26 cellular contexts compared by ENCODE assay signal in the genomic region with DNA sequence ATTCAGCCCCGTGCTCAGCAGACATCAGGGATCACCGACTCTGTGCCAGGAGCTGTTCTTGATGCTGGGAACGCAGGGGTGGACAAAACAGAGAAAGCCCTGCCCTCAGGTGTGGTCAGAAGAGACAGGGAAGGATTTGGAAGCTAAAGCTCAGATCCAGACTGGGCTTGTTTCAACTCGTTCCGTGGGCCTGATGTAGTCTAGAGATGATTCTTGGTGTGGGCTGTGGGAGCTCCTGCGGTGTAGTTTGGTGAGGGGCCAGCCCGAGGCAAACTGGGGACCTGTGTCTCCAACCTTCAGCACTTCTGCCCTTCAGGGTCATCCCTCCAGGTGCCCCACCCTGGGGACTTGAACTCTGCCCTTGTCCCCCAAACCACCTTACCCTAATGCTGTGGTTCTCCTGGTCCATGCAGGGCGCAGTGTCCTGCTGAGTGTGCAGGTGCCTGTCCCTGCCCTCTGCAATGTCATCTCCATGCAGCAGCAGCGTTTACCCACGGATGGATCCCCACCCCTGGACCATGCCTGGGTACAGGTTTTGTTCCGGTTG. TPM values are rescaled to one million over a fixed set of nuclear protein-coding genes. Genes with fewer than 3 reads are reported as not detected.
DNase-seq lines count a peak whose midpoint lies in the region; ATAC-seq, FAIRE-seq and TF ChIP-seq lines count a peak whose summit lies in the region.
"Had no signal": no experiment of that assay in that cellular context is flagged by ENCODE, and none has a peak within 500 bp of the region (broad histone marks: within the 10 kb centered on the region; RNA-seq: fewer than 3 reads in every experiment).

No MANE protein-coding gene starts in this region.

- TF ChIP-seq RAD21 in A549 (conservative IDR thresholded peaks at IDR 0.05 in 1 of 2, IDR thresholded peaks at IDR 0.05 in 1 of 2): no peak

- no peak overlapping the region for H3K4me2 ChIP-seq in A549
- H3K4me2 ChIP-seq in BLaER1 treated with 17β-estradiol and CSF1 and Interleukin-3, amounts not matched to agents 10 nM and 100 nM: peak overlapping the region in 10 of 11 experiments; percentile 31 to 85 (median 48); a peak in 15 of 22 replicates
- H3K4me2 ChIP-seq: SK-N-SH had no signal

- no peak for FAIRE-seq in A549 (lab: Jason Lieb, UNC)
- FAIRE-seq: GM18507, RCC 7860 had no signal

- DNase-seq in A549 (ENCODE audit: low read depth in 1 of 2, low spot score in 1 of 2) (no peak), T-cell (no peak), foreskin keratinocyte (peak in 1 of 2 donors; percentile 44), type B pancreatic cell (ENCODE audit: extremely low spot score, unreplicated experiment) (no peak), islet precursor cell (no peak), Right ventricle myocardium superior (no peak)
- DNase-seq: activated CD4-positive, alpha-beta T cell treated with anti-CD3 and anti-CD28 coated beads for 48 hours; cortex of kidney; GDM1; KBM-7; left ventricle myocardium superior; NCI-H526; right lobe of liver; SK-N-SH; stimulated activated CD4-positive, alpha-beta T cell treated with anti-CD3 and anti-CD28 coated beads, Interleukin-12 subunit alpha, Interleukin-12 subunit beta, amount 100 ng/mL, for 4 hours; stimulated activated CD4-positive, alpha-beta T cell treated with anti-CD3 and anti-CD28 coated beads, Interleukin-4, amount 100 ng/mL, for 24 hours; stimulated activated naive B cell treated with anti-CD40 and anti-IgM and Interleukin-4, amounts not matched to agents 10 μg/mL and 1 μg/mL and 100 μg/mL, for 72 hours had no signal

- POLR2A ChIA-PET in A549 (lab: Yijun Ruan, JAX) (no interaction called here), T-cell (lab: Charles Lee) (interaction anchor here in 1 of 2 donors (0.9 kb wide), 1 partner anchor 19 kb away, joined by 4 read pairs; no protein-coding TSS in a partner anchor)

- H3K27ac ChIP-seq in A549 (peak overlapping the region; percentile 38 to 45; a peak in 4 of 6 replicates), foreskin keratinocyte (no peak overlapping the region)
- H3K27ac ChIP-seq in BLaER1 treated with 17β-estradiol and CSF1 and Interleukin-3, amounts not matched to agents 10 nM and 100 nM: peak overlapping the region in 9 of 11 experiments; percentile 25 to 97 (median 39); a peak in 15 of 22 replicates
- H3K27ac ChIP-seq: adrenal gland, parathyroid adenoma, right lobe of liver, thoracic aorta had no signal

- no peak for ATAC-seq in A549
- ATAC-seq in T-cell (replicated peaks in 1 of 4): no peak
- ATAC-seq in foreskin keratinocyte: peak; percentile 46
- no peak for ATAC-seq in Right ventricle myocardium superior (ENCODE audit: poor library complexity)
- ATAC-seq: left ventricle myocardium superior; right lobe of liver; stimulated activated naive B cell treated with anti-CD40 and anti-IgM and Interleukin-4, amounts not matched to agents 10 μg/mL and 1 μg/mL and 100 μg/mL, for 72 hours had no signal

- H3K36me3 Mint-ChIP-seq in T-cell: no peaks in the 10 kb centered on the region
- H3K36me3 Mint-ChIP-seq in type B pancreatic cell: no peaks in the 10 kb centered on the region
- H3K36me3 Mint-ChIP-seq: brain; stimulated activated naive B cell treated with anti-CD40 and anti-IgM and Interleukin-4, amounts not matched to agents 10 μg/mL and 1 μg/mL and 100 μg/mL, for 72 hours had no signal

- intact Hi-C loops in Right ventricle myocardium superior (cut with DNase I): no loop called here

- H3K4me3 Mint-ChIP-seq in T-cell: peak overlapping the region in 1 of 3 donors; percentile 54
- no peak overlapping the region for H3K4me3 Mint-ChIP-seq in type B pancreatic cell
- H3K4me3 Mint-ChIP-seq: endodermal cell; nephron; stimulated activated naive B cell treated with anti-CD40 and anti-IgM and Interleukin-4, amounts not matched to agents 10 μg/mL and 1 μg/mL and 100 μg/mL, for 72 hours had no signal

- no peak for TF ChIP-seq POLR2A in A549 (IDR thresholded peaks at IDR 0.05; ENCODE audit: low read length)

- peaks cover 5% of the 10 kb centered on the region; the same call in 1 of the 3 replicates for H3K9me3 ChIP-seq in A549
- H3K9me3 ChIP-seq in BLaER1 treated with 17β-estradiol and CSF1 and Interleukin-3, amounts not matched to agents 10 nM and 100 nM (replicated peaks in 1 of 11): peaks cover 0 to 9% (median 0%) of the 10 kb centered on the region in 11 experiments; a peak in 7 of 22 replicates
- H3K9me3 ChIP-seq: adrenal gland, right lobe of liver, SK-N-SH, thoracic aorta had no signal

- peak overlapping the region in 3 of 11 experiments; percentile 9 to 27 (median 10); a peak in 1 of 22 replicates for H3K9ac ChIP-seq in BLaER1 treated with 17β-estradiol and CSF1 and Interleukin-3, amounts not matched to agents 10 nM and 100 nM
- H3K9ac ChIP-seq: parathyroid adenoma, SK-N-SH had no signal

- H3K27ac Mint-ChIP-seq in T-cell: peak overlapping the region; percentile 43 to 74
- no peak overlapping the region for H3K27ac Mint-ChIP-seq in type B pancreatic cell
- H3K27ac Mint-ChIP-seq: endodermal cell; stimulated activated naive B cell treated with anti-CD40 and anti-IgM and Interleukin-4, amounts not matched to agents 10 μg/mL and 1 μg/mL and 100 μg/mL, for 72 hours had no signal

- WGBS in A549 (ENCODE audit: missing lambda C conversion rate): 64% methylated on average over 10 of the region's 11 CpGs

- H4K20me1 ChIP-seq in BLaER1 treated with 17β-estradiol and CSF1 and Interleukin-3, amounts not matched to agents 10 nM and 100 nM: no peaks in the 10 kb centered on the region

- H3K9me3 Mint-ChIP-seq in T-cell (no peaks in the 10 kb centered on the region), type B pancreatic cell (peaks cover 4% of the 10 kb centered on the region)
- H3K9me3 Mint-ChIP-seq: stimulated activated naive B cell treated with anti-CD40 and anti-IgM and Interleukin-4, amounts not matched to agents 10 μg/mL and 1 μg/mL and 100 μg/mL, for 72 hours had no signal

- no peak overlapping the region for H3K4me3 ChIP-seq in A549
- no peak overlapping the region for H3K4me3 ChIP-seq in BLaER1 treated with 17β-estradiol and CSF1 and Interleukin-3, amounts not matched to agents 10 nM and 100 nM
- H3K4me3 ChIP-seq: adrenal gland, right lobe of liver, thoracic aorta had no signal

- TF ChIP-seq CTCF in A549 (IDR thresholded peaks at IDR 0.05) (no peak), foreskin keratinocyte (conservative IDR thresholded peaks at IDR 0.05) (no peak), type B pancreatic cell (conservative IDR thresholded peaks at IDR 0.05) (no peak)

- CTCF ChIA-PET in A549 (lab: Yijun Ruan, JAX) (no interaction called here), T-cell (lab: Charles Lee) (interaction anchor here in 1 of 2 donors (0.5 to 1.9 kb wide), 5 partner anchors 16 to 68 kb away, joined by 3 to 10 read pairs (median 8); no protein-coding TSS in a partner anchor)

- H3K27me3 ChIP-seq in BLaER1 treated with 17β-estradiol and CSF1 and Interleukin-3, amounts not matched to agents 10 nM and 100 nM: no peaks in the 10 kb centered on the region
- H3K27me3 ChIP-seq in foreskin keratinocyte: no peaks in the 10 kb centered on the region
- H3K27me3 ChIP-seq: adrenal gland, right lobe of liver had no signal

- H3K4me1 ChIP-seq in A549: peaks cover 20% of the 10 kb centered on the region
- H3K4me1 ChIP-seq in BLaER1 treated with 17β-estradiol and CSF1 and Interleukin-3, amounts not matched to agents 10 nM and 100 nM: peaks cover 32 to 64% (median 46%) of the 10 kb centered on the region in 10 experiments
- H3K4me1 ChIP-seq in foreskin keratinocyte: peaks cover 14% of the 10 kb centered on the region
- H3K4me1 ChIP-seq: parathyroid adenoma had no signal

- peaks cover 48 to 58% (median 54%) of the 10 kb centered on the region in 3 donors for H3K4me1 Mint-ChIP-seq in T-cell
- H3K4me1 Mint-ChIP-seq in type B pancreatic cell (ENCODE audit: unreplicated experiment): peaks cover 12% of the 10 kb centered on the region
- H3K4me1 Mint-ChIP-seq: nephron had no signal

- H3K27me3 Mint-ChIP-seq in T-cell: no peaks in the 10 kb centered on the region
- no peaks in the 10 kb centered on the region for H3K27me3 Mint-ChIP-seq in type B pancreatic cell
- H3K27me3 Mint-ChIP-seq: stimulated activated naive B cell treated with anti-CD40 and anti-IgM and Interleukin-4, amounts not matched to agents 10 μg/mL and 1 μg/mL and 100 μg/mL, for 72 hours had no signal

- no peaks in the 10 kb centered on the region for H3K36me3 ChIP-seq in BLaER1 treated with 17β-estradiol and CSF1 and Interleukin-3, amounts not matched to agents 10 nM and 100 nM
- H3K36me3 ChIP-seq: adrenal gland, right lobe of liver, thoracic aorta had no signal

- no peak for TF ChIP-seq EP300 in A549 (IDR thresholded peaks at IDR 0.05)

TF ChIP-seq in A549, 52 proteins besides CTCF, POLR2A, EP300 and RAD21:
- TF ChIP-seq MAFK (IDR thresholded peaks at IDR 0.05; ENCODE audit: partially characterized antibody) (no peak), RNF2 (IDR thresholded peaks at IDR 0.05; ENCODE audit: borderline replicate concordance, low read depth) (no peak)
TF ChIP-seq in A549: peak in this region for 0.

RNA-seq across cellular contexts. Expression of gene ABCG1, which starts 17.3 kb away (rescaled TPM):
- polyA plus RNA-seq in A549 (2011; rRNA removed) (5.1 and 6.8 TPM in 2 replicates), A549 (2017; fragmentation: RNase III; extraction: RNeasy Plus Mini Kit Qiagen cat#74134 plus additional on column Dnase treatment) (0.51 to 2.6 TPM (median 2.3 TPM) in 3 replicates), foreskin keratinocyte (1.5 and 2.5 TPM in 2 replicates)
- 0.40 and 0.54 TPM in 2 replicates for polyA plus RNA-seq in A549 (2012; cell fraction: cytosol; rRNA removed)
- polyA plus RNA-seq in A549 (2012; cell fraction: nucleus; rRNA removed): 1.0 and 1.4 TPM in 2 replicates
- 7.2 and 9.8 TPM in 2 replicates for polyA minus RNA-seq in A549 (2011; rRNA and poly(A)+ RNA removed)
- total RNA-seq in T-cell (10 to 100 TPM in 2 of 5 donors, 1 to 10 TPM in 3; 4.1 to 51.1 (median 6.2) TPM), foreskin keratinocyte (2.3 and 4.4 TPM in 2 replicates), type B pancreatic cell (ENCODE audit: low replicate concordance) (6.2 and 8.4 TPM in 2 replicates), Right ventricle myocardium superior (7.3 TPM)
